ENCODE assay signal across 1 cellular context in genomic region chr14:36373982-36374673, GRCh38.
A peak's percentile ranks its signal among the peaks of the same experiment; 100 is the strongest.
TF ChIP-seq lines count a peak whose summit lies in the region.

No MANE protein-coding gene starts in this region.

TF ChIP-seq in H1, 55 proteins besides CTCF, POLR2A, EP300 and RAD21:
- TF ChIP-seq MAX (IDR thresholded peaks at IDR 0.05) (peak; percentile 95), E2F6 (IDR thresholded peaks at IDR 0.05) (peak; percentile 92), SIN3A (conservative IDR thresholded peaks at IDR 0.05 in 1 of 2, IDR thresholded peaks at IDR 0.05 in 1 of 2; ENCODE audit: low read depth in 1 of 2, low read length in 2 of 2) (peak in 1 of 2 experiments; percentile 54; a peak in 1 of 4 replicates), NANOG (IDR thresholded peaks at IDR 0.05; ENCODE audit: insufficient read depth, low read depth, low read length, poor library complexity, severe bottlenecking) (no peak), YY1 (IDR thresholded peaks at IDR 0.05; ENCODE audit: low read depth, low read length) (peak; percentile 49; the same call in 1 of the 2 replicates), NRF1 (IDR thresholded peaks at IDR 0.05; ENCODE audit: low read depth, low read length) (peak; percentile 62)
